Comparison of ENCODE assay signal across 15 cellular contexts in the genomic region with DNA sequence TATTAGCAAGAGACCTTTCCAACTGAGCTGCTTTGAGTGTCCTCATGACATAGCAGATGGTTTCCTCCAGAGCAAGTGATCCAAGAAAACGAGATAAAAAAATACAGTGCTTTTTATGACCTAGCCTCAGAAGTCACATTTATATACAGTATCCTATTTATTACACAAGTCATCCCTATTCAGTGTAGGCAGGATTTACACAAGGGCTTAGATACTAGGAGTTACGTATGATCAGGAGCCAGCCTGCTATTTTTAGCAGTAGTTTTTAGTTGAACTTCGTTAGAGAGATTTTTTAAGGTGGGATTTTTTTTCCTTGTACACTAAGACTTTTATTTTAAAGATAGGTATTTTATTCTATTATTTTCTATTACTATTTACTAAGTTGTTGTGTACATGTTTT. TPM values are rescaled to one million over a fixed set of nuclear protein-coding genes. Genes with fewer than 3 reads are reported as not detected.
DNase-seq lines count a peak whose midpoint lies in the region; ATAC-seq and TF ChIP-seq lines count a peak whose summit lies in the region.
"Had no signal": no experiment of that assay in that cellular context is flagged by ENCODE, and none has a peak within 500 bp of the region (broad histone marks: within the 10 kb centered on the region; RNA-seq: fewer than 3 reads in every experiment).

No MANE protein-coding gene starts in this region.

- H3K9ac ChIP-seq in mesenchymal stem cell (ENCODE audit: low read length): peak overlapping the region; percentile 23

- peaks cover 8% of the 10 kb centered on the region for H3K79me1 ChIP-seq in mesenchymal stem cell (replicated peaks; ENCODE audit: low read length, poor library complexity, severe bottlenecking)

- WGBS in mesenchymal stem cell: 100% methylated on average over 1 of the region's 3 CpGs

- TF ChIP-seq CTCF in fibroblast of villous mesenchyme (IDR thresholded peaks at IDR 0.05; ENCODE audit: insufficient read depth, low read depth, low read length): no peak

- no peak overlapping the region for H2AK5ac ChIP-seq in mesenchymal stem cell (ENCODE audit: low read length, severe bottlenecking)

- intact Hi-C loops in Right ventricle myocardium superior (cut with DNase I): no loop called here
- intact Hi-C loops in Right ventricle myocardium inferior (cut with DNase I): no loop called here

- no peak overlapping the region for H3K4me3 ChIP-seq in fibroblast of villous mesenchyme (ENCODE audit: low read depth, low read length)
- no peak overlapping the region for H3K4me3 ChIP-seq in mesenchymal stem cell (ENCODE audit: insufficient read depth in 1 of 2, low read depth in 1 of 2, low read length in 2 of 2)
- H3K4me3 ChIP-seq: SK-N-MC had no signal

- H2AFZ ChIP-seq in mesenchymal stem cell (ENCODE audit: low read depth, low read length): no peak overlapping the region

- H3K27ac ChIP-seq in mesenchymal stem cell (ENCODE audit: low read length, poor library complexity, severe bottlenecking): no peak overlapping the region
- H3K27ac ChIP-seq: SK-N-MC had no signal

- H3K27me3 ChIP-seq in mesenchymal stem cell (ENCODE audit: control insufficient read depth in 1 of 2, insufficient read depth in 1 of 2, low read length in 2 of 2): no peaks in the 10 kb centered on the region

- no peak overlapping the region for H2BK15ac ChIP-seq in mesenchymal stem cell (ENCODE audit: low read depth, poor library complexity, severe bottlenecking)

- peaks cover 9 to 25% of the 10 kb centered on the region in 2 experiments for H3K36me3 ChIP-seq in mesenchymal stem cell (ENCODE audit: control insufficient read depth in 1 of 2, insufficient read depth in 2 of 2, low read depth in 1 of 2, low read length in 2 of 2)

- peak; percentile 89 for ATAC-seq in Right ventricle myocardium superior (ENCODE audit: poor library complexity)
- no peak for ATAC-seq in Right ventricle myocardium inferior
- ATAC-seq in HG03108 (IDR thresholded peaks at IDR 0.05; ENCODE audit: unreplicated experiment): no peak
- ATAC-seq in esophagus mucosa: no peak
- no peak for ATAC-seq in GM21360 (IDR thresholded peaks at IDR 0.05; ENCODE audit: unreplicated experiment)

- H3K14ac ChIP-seq in mesenchymal stem cell (ENCODE audit: low read length in 2 of 2): no peak overlapping the region

- no peak overlapping the region for H3K23ac ChIP-seq in mesenchymal stem cell (ENCODE audit: low read length in 2 of 2)

- H3K9me3 ChIP-seq in mesenchymal stem cell (ENCODE audit: control insufficient read depth, low read length): no peaks in the 10 kb centered on the region

- H3K4ac ChIP-seq in mesenchymal stem cell (ENCODE audit: low read depth in 1 of 2, low read length in 2 of 2): no peak overlapping the region

- H3K4me1 ChIP-seq in mesenchymal stem cell (ENCODE audit: control insufficient read depth, insufficient read depth, low read depth, low read length): no peaks in the 10 kb centered on the region

- H2BK12ac ChIP-seq in mesenchymal stem cell (ENCODE audit: low read length in 2 of 2): no peak overlapping the region

- H3K18ac ChIP-seq in mesenchymal stem cell (ENCODE audit: low read depth in 1 of 2, low read length in 2 of 2): no peak overlapping the region

- H3K4me2 ChIP-seq in mesenchymal stem cell (ENCODE audit: low read length, poor library complexity, severe bottlenecking): no peak overlapping the region

- H2BK120ac ChIP-seq in mesenchymal stem cell (ENCODE audit: low read depth, low read length): no peak overlapping the region

- no peak overlapping the region for H2BK5ac ChIP-seq in mesenchymal stem cell (ENCODE audit: low read depth, low read length, poor library complexity, severe bottlenecking)

- DNase-seq in Right ventricle myocardium superior (no peak), Right ventricle myocardium inferior (ENCODE audit: missing footprints) (no peak), fibroblast of villous mesenchyme (ENCODE audit: low read depth) (peak; percentile 26), mesenchymal stem cell (no peak), Kasumi-1 (lab: John Stamatoyannopoulos, UW) (no peak)
- DNase-seq: C1 segment of cervical spinal cord, GF-D8, MV-4-11, NCI-H1417 treated with DMSO at 0.1 percent for 48 hours, NCI-H1930, NCI-H510A treated with DMSO at 0.1 percent for 48 hours had no signal

- no peak overlapping the region for H4K8ac ChIP-seq in mesenchymal stem cell (ENCODE audit: low read length)

- H4K91ac ChIP-seq in mesenchymal stem cell (ENCODE audit: low read length): no peak overlapping the region

RNA-seq across cellular contexts. Expression of a gene that starts 58.4 kb away (rescaled TPM):
- total RNA-seq in Right ventricle myocardium superior (72.1 TPM), Right ventricle myocardium inferior (72.8 TPM), fibroblast of villous mesenchyme (79.9 and 104 TPM in 2 replicates), esophagus mucosa (47.9 TPM)
- polyA plus RNA-seq in mesenchymal stem cell (2013, experiment 1 of 2): 40.3 TPM
- 38.8 TPM for polyA plus RNA-seq in mesenchymal stem cell (2013, experiment 2 of 2)

RNA-seq across cellular contexts. Expression of a gene that starts 58.7 kb away (rescaled TPM):
- total RNA-seq in Right ventricle myocardium superior (54.1 TPM), Right ventricle myocardium inferior (58.4 TPM), fibroblast of villous mesenchyme (46.4 and 79.0 TPM in 2 replicates), esophagus mucosa (23.2 TPM)
- polyA plus RNA-seq in mesenchymal stem cell (2013, experiment 1 of 2): 95.1 TPM
- polyA plus RNA-seq in mesenchymal stem cell (2013, experiment 2 of 2): 104 TPM
